Comparison of ENCODE assay signal across 20 cellular contexts in genomic region chr4:30443289-30443688, GRCh38.
"Had no signal": no experiment of that assay in that cellular context is flagged by ENCODE, and none has a peak within 500 bp of the region (broad histone marks: within the 10 kb centered on the region; RNA-seq: fewer than 3 reads in every experiment).

No MANE protein-coding gene starts in this region.

- H3K27ac ChIP-seq: epithelial cell of prostate, foreskin keratinocyte, hepatocyte, ovary, psoas muscle had no signal

- H3K27ac Mint-ChIP-seq: activated CD4-positive, alpha-beta T cell treated with anti-CD3 and anti-CD28 coated beads, Interleukin-2, amount 10 ng/mL, durations not matched to agents 7 days and 5 days; activated CD8-positive, alpha-beta T cell treated with anti-CD3 and anti-CD28 coated beads, Interleukin-2, amount 10 ng/mL, durations not matched to agents 7 days and 5 days; activated naive CD4-positive, alpha-beta T cell treated with anti-CD3 and anti-CD28 coated beads, Interleukin-2, amount 50 U/mL, for 24 hours; memory B cell; naive B cell; stimulated activated naive CD8-positive, alpha-beta T cell treated with anti-CD3 and anti-CD28 coated beads, Interleukin-15, Interleukin-2, amounts not matched to agents 100 ng/mL and 50 ng/mL, for 24 hours had no signal

- H3K4me1 ChIP-seq: foreskin keratinocyte, psoas muscle had no signal

- H3K4me3 ChIP-seq: hepatocyte, mucosa of descending colon, ovary, psoas muscle had no signal

- H3K9me3 ChIP-seq: mucosa of descending colon, ovary, psoas muscle had no signal

- H3K36me3 Mint-ChIP-seq: activated naive CD4-positive, alpha-beta T cell treated with anti-CD3 and anti-CD28 coated beads, Interleukin-2, amount 50 U/mL, for 24 hours; memory B cell; naive B cell had no signal

- H3K9me3 Mint-ChIP-seq: activated CD4-positive, alpha-beta T cell treated with anti-CD3 and anti-CD28 coated beads, Interleukin-2, amount 10 ng/mL, durations not matched to agents 7 days and 5 days; activated naive CD4-positive, alpha-beta T cell treated with anti-CD3 and anti-CD28 coated beads, Interleukin-2, amount 50 U/mL, for 24 hours; neural crest cell had no signal

- H3K36me3 ChIP-seq: ovary had no signal

- H3K4me3 Mint-ChIP-seq: activated CD4-positive, alpha-beta T cell treated with anti-CD3 and anti-CD28 coated beads, Interleukin-2, amount 10 ng/mL, durations not matched to agents 7 days and 5 days; activated CD8-positive, alpha-beta T cell treated with anti-CD3 and anti-CD28 coated beads, Interleukin-2, amount 10 ng/mL, durations not matched to agents 7 days and 5 days; activated naive CD4-positive, alpha-beta T cell treated with anti-CD3 and anti-CD28 coated beads, Interleukin-2, amount 50 U/mL, for 24 hours; memory B cell; neural crest cell; stimulated activated naive CD8-positive, alpha-beta T cell treated with anti-CD3 and anti-CD28 coated beads, Interleukin-15, Interleukin-2, amounts not matched to agents 100 ng/mL and 50 ng/mL, for 24 hours had no signal

- H3K27me3 ChIP-seq: foreskin keratinocyte, hepatocyte, ovary had no signal

- H3K4me1 Mint-ChIP-seq: activated CD4-positive, alpha-beta T cell treated with anti-CD3 and anti-CD28 coated beads, Interleukin-2, amount 10 ng/mL, durations not matched to agents 7 days and 5 days; activated naive CD4-positive, alpha-beta T cell treated with anti-CD3 and anti-CD28 coated beads, Interleukin-2, amount 50 U/mL, for 24 hours; memory B cell; naive B cell; neural crest cell had no signal

- ATAC-seq: activated CD4-positive, CD25-positive, alpha-beta regulatory T cell treated with anti-CD3 and anti-CD28 coated beads, Interleukin-2, amount 50 U/mL, for 24 hours; activated CD8-positive, alpha-beta T cell treated with anti-CD3 and anti-CD28 coated beads, Interleukin-2, amount 10 ng/mL, durations not matched to agents 7 days and 5 days; foreskin keratinocyte; mucosa of descending colon; psoas muscle; right cardiac atrium had no signal

- DNase-seq: activated CD4-positive, alpha-beta T cell treated with anti-CD3 and anti-CD28 coated beads, Interleukin-2, amount 10 ng/mL, durations not matched to agents 7 days and 5 days; activated CD8-positive, alpha-beta T cell treated with anti-CD3 and anti-CD28 coated beads, Interleukin-2, amount 10 ng/mL, durations not matched to agents 7 days and 5 days; activated effector memory CD4-positive, alpha-beta T cell treated with anti-CD3 and anti-CD28 coated beads, Interleukin-2, amount 50 U/mL, for 16 hours; activated T-cell treated with anti-CD3 and anti-CD28 coated beads, Interleukin-2, amount 50 U/mL, for 48 hours; effector memory CD4-positive, alpha-beta T cell; foreskin keratinocyte; mucosa of descending colon; naive B cell; ovary; psoas muscle; right cardiac atrium; T1000; trophoblast cell had no signal

- H3K27me3 Mint-ChIP-seq: activated CD4-positive, alpha-beta T cell treated with anti-CD3 and anti-CD28 coated beads, Interleukin-2, amount 10 ng/mL, durations not matched to agents 7 days and 5 days; activated naive CD4-positive, alpha-beta T cell treated with anti-CD3 and anti-CD28 coated beads, Interleukin-2, amount 50 U/mL, for 24 hours; memory B cell; naive B cell; stimulated activated naive CD8-positive, alpha-beta T cell treated with anti-CD3 and anti-CD28 coated beads, Interleukin-15, Interleukin-2, amounts not matched to agents 100 ng/mL and 50 ng/mL, for 24 hours had no signal
